ENCODE assay signal across 9 cellular contexts in the genomic region with DNA sequence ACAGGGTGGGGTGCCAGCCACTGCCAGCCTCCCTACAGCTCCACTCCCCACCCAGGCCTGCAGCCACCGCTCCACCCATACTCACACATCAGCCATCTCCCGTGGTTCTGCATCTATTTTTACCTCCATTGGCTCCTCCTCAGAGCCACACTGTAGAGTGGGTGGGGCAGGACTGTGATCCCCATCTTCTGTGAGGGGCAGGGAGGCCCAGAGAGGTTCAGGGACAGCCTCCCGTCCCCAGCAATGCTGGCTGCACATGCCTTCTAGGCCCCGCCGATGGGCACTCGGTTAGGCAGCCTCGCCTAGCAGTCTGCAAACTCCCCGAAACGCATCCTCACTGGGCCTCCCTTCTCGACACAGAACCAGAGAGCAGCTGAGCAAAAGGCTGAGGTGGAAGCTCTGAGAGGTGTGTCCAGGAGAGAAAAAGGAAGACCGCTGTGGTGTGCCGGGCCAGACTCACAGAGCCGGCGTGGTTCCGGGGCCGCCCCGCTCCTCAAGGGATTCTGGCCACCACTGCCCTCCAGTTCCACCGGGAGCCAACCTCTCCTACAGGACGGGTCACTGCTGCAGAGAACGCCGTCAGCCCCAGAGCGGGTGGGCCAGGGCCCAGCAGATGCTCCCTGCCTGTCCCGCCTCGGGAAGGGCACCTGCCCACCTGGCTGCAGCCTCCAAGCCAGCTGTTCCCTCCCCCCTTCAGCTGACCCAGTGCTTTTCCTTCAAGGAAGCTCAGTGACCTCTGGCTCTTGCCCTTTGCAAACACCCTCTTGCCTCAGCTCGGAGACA.
A peak's percentile ranks its signal among the peaks of the same experiment; 100 is the strongest.
DNase-seq lines count a peak whose midpoint lies in the region; ATAC-seq and TF ChIP-seq lines count a peak whose summit lies in the region.
"Had no signal": no experiment of that assay in that cellular context is flagged by ENCODE, and none has a peak within 500 bp of the region (broad histone marks: within the 10 kb centered on the region; RNA-seq: fewer than 3 reads in every experiment).

No MANE protein-coding gene starts in this region.

- H3K4me3 ChIP-seq in Peyer's patch, result peak overlapping the region; percentile 71 to 94 (median 83)
- peak overlapping the region; percentile 57 to 81 for H3K4me3 ChIP-seq in esophagus (ENCODE audit: low read depth in 1 of 2, low read length in 2 of 2)
- H3K4me3 ChIP-seq: K562 had no signal

- WGBS in esophagus, 2 donors, result 28 to 29% methylated on average over 18 to 25 of the region's 25 CpGs

- BruUV-seq in Calu3 (replicated peaks; lab: Mats Ljungman, UMichigan), result no TSS peak

- H3K27ac Mint-ChIP-seq in Calu3 (ENCODE audit: unreplicated experiment), result peak overlapping the region; percentile 70
- H3K27ac Mint-ChIP-seq in natural killer cell treated with Interleukin-12 subunit alpha and Interleukin-12 subunit beta and Interleukin-15 and Interleukin-18, amount 100 ng/mL, for 72 hours, result peak overlapping the region in 1 of 2 donors; percentile 51

- H3K27me3 ChIP-seq in Peyer's patch (no peaks in the 10 kb centered on the region), esophagus (ENCODE audit: control insufficient read depth in 1 of 2, insufficient read depth in 2 of 2, low read length in 2 of 2) (no peaks in the 10 kb centered on the region)

- no peak for ATAC-seq in natural killer cell treated with Interleukin-12 subunit alpha and Interleukin-12 subunit beta and Interleukin-15 and Interleukin-18, amount 100 ng/mL, for 72 hours
- no peak for ATAC-seq in HG02970 (IDR thresholded peaks at IDR 0.05; ENCODE audit: low FRiP score, unreplicated experiment)
- ATAC-seq: K562 had no signal

- H3K9me3 ChIP-seq in Peyer's patch (no peaks in the 10 kb centered on the region), esophagus (ENCODE audit: control insufficient read depth in 2 of 2, insufficient read depth in 1 of 2, low read depth in 1 of 2, low read length in 1 of 2) (no peaks in the 10 kb centered on the region)

- no peaks in the 10 kb centered on the region for H3K9me3 Mint-ChIP-seq in Calu3 (ENCODE audit: low read depth, unreplicated experiment)
- no peaks in the 10 kb centered on the region for H3K9me3 Mint-ChIP-seq in natural killer cell treated with Interleukin-12 subunit alpha and Interleukin-12 subunit beta and Interleukin-15 and Interleukin-18, amount 100 ng/mL, for 72 hours

- peaks cover 30% of the 10 kb centered on the region for H3K4me1 Mint-ChIP-seq in Calu3 (ENCODE audit: low read depth, unreplicated experiment)
- H3K4me1 Mint-ChIP-seq in natural killer cell treated with Interleukin-12 subunit alpha and Interleukin-12 subunit beta and Interleukin-15 and Interleukin-18, amount 100 ng/mL, for 72 hours (ENCODE audit: low read depth in 2 of 2), result peaks cover 24 to 30% of the 10 kb centered on the region in 2 donors

- H3K4me3 Mint-ChIP-seq in Calu3 (ENCODE audit: low read depth, unreplicated experiment), result peak overlapping the region; percentile 86
- peak overlapping the region; percentile 78 for H3K4me3 Mint-ChIP-seq in natural killer cell treated with Interleukin-12 subunit alpha and Interleukin-12 subunit beta and Interleukin-15 and Interleukin-18, amount 100 ng/mL, for 72 hours

- H3K27ac ChIP-seq in Peyer's patch (peak overlapping the region; percentile 82 to 97 (median 91)), esophagus (ENCODE audit: low read depth in 2 of 2, low read length in 1 of 2) (peak overlapping the region; percentile 77 to 89)

- intact Hi-C loops in Calu3 (cut with micrococcal nuclease; ENCODE audit: unreplicated experiment), result no loop called here

- peaks cover 60% of the 10 kb centered on the region for H3K36me3 Mint-ChIP-seq in Calu3 (ENCODE audit: insufficient read depth, unreplicated experiment)
- no peaks in the 10 kb centered on the region for H3K36me3 Mint-ChIP-seq in natural killer cell treated with Interleukin-12 subunit alpha and Interleukin-12 subunit beta and Interleukin-15 and Interleukin-18, amount 100 ng/mL, for 72 hours

- CTCF ChIA-PET in Calu3 (lab: Charles Lee), result interaction anchor here (1.0 kb wide), 1 partner anchor 15 kb away, joined by 3 read pairs; no protein-coding TSS in a partner anchor

- peaks cover 0 to 11% (median 0%) of the 10 kb centered on the region in 3 donors for H3K36me3 ChIP-seq in Peyer's patch
- H3K36me3 ChIP-seq in esophagus (ENCODE audit: control insufficient read depth in 2 of 2, insufficient read depth in 2 of 2, low read length in 1 of 2), result peaks cover 0 to 5% of the 10 kb centered on the region in 2 donors

- TF ChIP-seq POLR2A in Peyer's patch (IDR thresholded peaks at IDR 0.05), result peak in 1 of 2 donors; percentile 47

- TF ChIP-seq CTCF in Calu3 (IDR thresholded peaks at IDR 0.05; ENCODE audit: unreplicated experiment), result no peak
- TF ChIP-seq CTCF in Peyer's patch (IDR thresholded peaks at IDR 0.05), result no peak

- H3K27me3 Mint-ChIP-seq in Calu3 (ENCODE audit: unreplicated experiment), result no peaks in the 10 kb centered on the region
- H3K27me3 Mint-ChIP-seq in natural killer cell treated with Interleukin-12 subunit alpha and Interleukin-12 subunit beta and Interleukin-15 and Interleukin-18, amount 100 ng/mL, for 72 hours, result no peaks in the 10 kb centered on the region

- no peak for DNase-seq in Calu3
- DNase-seq in Peyer's patch, result peak in 2 of 3 donors; percentile 61 to 71
- no peak for DNase-seq in natural killer cell treated with Interleukin-12 subunit alpha and Interleukin-12 subunit beta and Interleukin-15 and Interleukin-18, amount 100 ng/mL, for 72 hours (ENCODE audit: low spot score)
- DNase-seq in Ammon's horn (ENCODE audit: low spot score), result no peak
- no peak for DNase-seq in HuH-7 (ENCODE audit: low spot score)
- DNase-seq in dedifferentiated amniotic fluid mesenchymal stem cell (ENCODE audit: extremely low spot score), result no peak

- peaks cover 9 to 65% (median 13%) of the 10 kb centered on the region in 4 donors for H3K4me1 ChIP-seq in Peyer's patch
- peaks cover 6 to 18% of the 10 kb centered on the region in 2 donors for H3K4me1 ChIP-seq in esophagus (ENCODE audit: control insufficient read depth in 2 of 2, insufficient read depth in 2 of 2, low read length in 1 of 2)

Comparison
In these comparisons a context has a peak if more than half of its experiments do, and no peak if none do; other contexts are left out.
1. DNase-seq: peak in Peyer's patch (2 of 3); none in Calu3 (single experiment), natural killer cell treated with Interleukin-12 subunit alpha and Interleukin-12 subunit beta and Interleukin-15 and Interleukin-18, amount 100 ng/mL, for 72 hours (single experiment), Ammon's horn (single experiment), HuH-7 (single experiment) and dedifferentiated amniotic fluid mesenchymal stem cell (single experiment).